12 cellular contexts compared by ENCODE assay signal in the genomic region with DNA sequence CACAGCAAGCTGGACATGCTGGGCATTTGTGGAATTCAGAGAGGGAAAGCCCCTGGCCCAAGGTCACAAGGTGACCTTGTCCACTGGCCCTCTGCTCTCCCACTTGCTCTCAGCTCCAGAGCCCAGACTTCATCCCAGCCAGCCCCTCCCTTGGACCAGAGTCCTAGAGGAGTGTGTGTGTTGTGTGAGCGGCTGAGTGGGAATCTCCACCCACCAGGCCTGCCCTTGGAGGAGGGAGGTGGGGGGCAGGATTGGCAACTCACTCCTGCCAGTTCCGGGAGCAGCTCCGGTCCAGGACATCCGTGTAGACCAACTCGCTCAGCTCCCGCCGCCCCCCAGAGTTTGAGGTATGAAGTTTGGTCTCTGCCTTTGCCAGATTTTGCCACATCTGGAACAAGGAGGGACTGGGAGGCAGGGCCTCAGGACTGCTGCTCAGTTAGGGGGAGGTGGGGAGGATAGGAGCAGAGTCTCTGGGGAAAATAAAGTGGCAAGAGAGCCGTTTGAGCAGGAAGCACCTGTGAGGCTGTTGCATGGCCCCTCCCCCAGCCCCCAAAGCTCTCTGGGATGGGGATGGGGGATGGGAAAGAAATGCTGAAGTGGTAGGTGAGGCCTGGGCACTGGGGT. TPM values are rescaled to one million over a fixed set of nuclear protein-coding genes. Genes with fewer than 3 reads are reported as not detected.
DNase-seq lines count a peak whose midpoint lies in the region; ATAC-seq lines count a peak whose summit lies in the region.
"Had no signal": no experiment of that assay in that cellular context is flagged by ENCODE, and none has a peak within 500 bp of the region (broad histone marks: within the 10 kb centered on the region; RNA-seq: fewer than 3 reads in every experiment).

No MANE protein-coding gene starts in this region.

- no peaks in the 10 kb centered on the region for H3K9me3 ChIP-seq in ES-I3 (ENCODE audit: control insufficient read depth, insufficient read depth, low read length)

- H3K4me1 ChIP-seq in ES-I3 (ENCODE audit: insufficient read depth, low read length), result peaks cover 22% of the 10 kb centered on the region

- peak overlapping the region; percentile 25 for H3K4me3 Mint-ChIP-seq in natural killer cell treated with Interleukin-12 subunit alpha and Interleukin-12 subunit beta and Interleukin-15 and Interleukin-18, amount 100 ng/mL, for 72 hours

- no peaks in the 10 kb centered on the region for H3K36me3 Mint-ChIP-seq in natural killer cell treated with Interleukin-12 subunit alpha and Interleukin-12 subunit beta and Interleukin-15 and Interleukin-18, amount 100 ng/mL, for 72 hours

- no peaks in the 10 kb centered on the region for H3K9me3 Mint-ChIP-seq in natural killer cell treated with Interleukin-12 subunit alpha and Interleukin-12 subunit beta and Interleukin-15 and Interleukin-18, amount 100 ng/mL, for 72 hours

- peaks cover 58 to 66% of the 10 kb centered on the region in 2 donors for H3K4me1 Mint-ChIP-seq in natural killer cell treated with Interleukin-12 subunit alpha and Interleukin-12 subunit beta and Interleukin-15 and Interleukin-18, amount 100 ng/mL, for 72 hours (ENCODE audit: low read depth in 2 of 2)

- no peaks in the 10 kb centered on the region for H3K36me3 ChIP-seq in ES-I3 (ENCODE audit: insufficient read depth, low read length)

- peak overlapping the region; percentile 1; the same call in 1 of the 2 replicates for H3K9ac ChIP-seq in ES-I3 (ENCODE audit: low read depth, low read length)

- H3K27me3 Mint-ChIP-seq in natural killer cell treated with Interleukin-12 subunit alpha and Interleukin-12 subunit beta and Interleukin-15 and Interleukin-18, amount 100 ng/mL, for 72 hours, result no peaks in the 10 kb centered on the region

- peak overlapping the region in 1 of 2 donors; percentile 75 for H3K27ac Mint-ChIP-seq in natural killer cell treated with Interleukin-12 subunit alpha and Interleukin-12 subunit beta and Interleukin-15 and Interleukin-18, amount 100 ng/mL, for 72 hours

- peak; percentile 90 for DNase-seq in KBM-7
- DNase-seq in dermis blood vessel endothelial cell, result peak; percentile 66
- no peak for DNase-seq in natural killer cell treated with Interleukin-12 subunit alpha and Interleukin-12 subunit beta and Interleukin-15 and Interleukin-18, amount 100 ng/mL, for 72 hours (ENCODE audit: low spot score)
- no peak for DNase-seq in COR-L47 (lab: John Stamatoyannopoulos, UW)
- DNase-seq: occipital lobe had no signal

- in situ Hi-C loops in KBM-7 (cut with MboI; ENCODE audit: low pct_unique_long_range_greater_than_20kb, low sequenced_read_pairs), result no loop called here

- ATAC-seq in natural killer cell treated with Interleukin-12 subunit alpha and Interleukin-12 subunit beta and Interleukin-15 and Interleukin-18, amount 100 ng/mL, for 72 hours, result no peak
- ATAC-seq in activated CD4-positive, CD25-positive, alpha-beta regulatory T cell treated with anti-CD3 and anti-CD28 coated beads, Interleukin-2, amount 50 U/mL, for 24 hours, result no peak
- ATAC-seq in HG02588 (IDR thresholded peaks at IDR 0.05; ENCODE audit: unreplicated experiment) (no peak), GM18868 (IDR thresholded peaks at IDR 0.05; ENCODE audit: unreplicated experiment) (no peak)

RNA-seq across cellular contexts. Expression of gene MZB1, which starts 1.4 kb away (rescaled TPM):
- total RNA-seq in dermis blood vessel endothelial cell, result 0.14 TPM in 1 of 2 replicates, not detected in the other
- total RNA-seq in natural killer cell treated with Interleukin-12 subunit alpha and Interleukin-12 subunit beta and Interleukin-15 and Interleukin-18, amount 100 ng/mL, for 72 hours, result 10 to 100 TPM; 10.3 to 27.6 TPM
- total RNA-seq: bronchial epithelial cell, occipital lobe, RPMI7951 had no signal

RNA-seq across cellular contexts. Expression of gene SLC23A1, which starts 5.2 kb away (rescaled TPM):
- not detected in 2 replicates for total RNA-seq in dermis blood vessel endothelial cell
- under 1 TPM; 0.36 to 0.78 TPM for total RNA-seq in natural killer cell treated with Interleukin-12 subunit alpha and Interleukin-12 subunit beta and Interleukin-15 and Interleukin-18, amount 100 ng/mL, for 72 hours
- total RNA-seq: bronchial epithelial cell, occipital lobe, RPMI7951, urinary bladder had no signal

RNA-seq across cellular contexts. Expression of gene PROB1, which starts 6.6 kb away (rescaled TPM):
- total RNA-seq in dermis blood vessel endothelial cell, result 6.1 and 9.2 TPM in 2 replicates
- total RNA-seq in natural killer cell treated with Interleukin-12 subunit alpha and Interleukin-12 subunit beta and Interleukin-15 and Interleukin-18, amount 100 ng/mL, for 72 hours, result 1 to 10 TPM; 3.4 to 6.6 TPM

RNA-seq across cellular contexts. Expression of gene SPATA24, which starts 15.6 kb away (rescaled TPM):
- total RNA-seq in dermis blood vessel endothelial cell, result 8.0 and 10.0 TPM in 2 replicates
- 1 to 10 TPM; 6.4 to 7.2 TPM for total RNA-seq in natural killer cell treated with Interleukin-12 subunit alpha and Interleukin-12 subunit beta and Interleukin-15 and Interleukin-18, amount 100 ng/mL, for 72 hours

RNA-seq across cellular contexts. Expression of gene PAIP2, which starts 46.7 kb away (rescaled TPM):
- 110 and 137 TPM in 2 replicates for total RNA-seq in dermis blood vessel endothelial cell
- total RNA-seq in natural killer cell treated with Interleukin-12 subunit alpha and Interleukin-12 subunit beta and Interleukin-15 and Interleukin-18, amount 100 ng/mL, for 72 hours, result 10 to 100 TPM; 38.1 to 77.5 TPM

Comparison
In these comparisons a context has a peak if more than half of its experiments do, and no peak if none do; other contexts are left out.
1. DNase-seq: peak in KBM-7 (single experiment) and dermis blood vessel endothelial cell (single experiment); none in natural killer cell treated with Interleukin-12 subunit alpha and Interleukin-12 subunit beta and Interleukin-15 and Interleukin-18, amount 100 ng/mL, for 72 hours (single experiment) and COR-L47 (single experiment).